Comparison of ENCODE assay signal across 1 cellular context in the genomic region with DNA sequence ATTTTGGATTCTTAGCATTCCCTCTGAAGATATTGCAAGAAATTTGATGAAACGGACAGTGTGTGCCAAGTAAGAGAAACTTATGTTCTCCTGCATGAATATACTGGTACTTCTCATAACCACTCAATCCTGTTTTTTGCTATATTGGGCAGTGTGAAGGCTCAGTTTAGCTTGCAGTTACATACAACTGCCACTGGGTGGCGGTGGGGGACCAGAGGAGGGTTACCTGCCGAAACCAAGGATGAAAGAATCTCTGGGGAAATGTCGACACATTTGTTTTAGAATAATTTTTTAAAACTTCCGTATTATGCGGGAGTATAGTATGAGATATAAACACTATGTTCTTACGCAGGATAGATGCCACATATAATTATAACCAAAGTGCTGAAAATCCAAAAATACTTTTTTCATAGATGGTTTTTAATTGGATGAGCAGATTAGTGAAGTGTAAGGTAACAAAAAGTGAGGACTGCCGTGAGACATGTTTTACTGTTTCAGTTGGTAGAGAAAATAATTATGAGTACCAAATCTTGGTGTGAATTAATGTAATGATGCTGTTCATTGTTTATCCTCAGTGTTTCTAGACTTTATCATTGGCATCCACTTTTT.
TF ChIP-seq lines count a peak whose summit lies in the region.

No MANE protein-coding gene starts in this region.

TF ChIP-seq in HEK293, 187 proteins besides CTCF, POLR2A, EP300 and RAD21 (continued from another document):
- TF ChIP-seq ZNF239 (tag by site-specific recombination; IDR thresholded peaks at IDR 0.05) (no peak), ZNF157 (tag by site-specific recombination; IDR thresholded peaks at IDR 0.05) (no peak), ZFP41 (tag by site-specific recombination; IDR thresholded peaks at IDR 0.05; ENCODE audit: borderline replicate concordance) (no peak), ZNF660 (tag by site-specific recombination; IDR thresholded peaks at IDR 0.05) (peak; percentile 79), ZNF776 (tag by site-specific recombination; IDR thresholded peaks at IDR 0.05; ENCODE audit: borderline replicate concordance) (no peak), ZNF610 (tag by site-specific recombination; IDR thresholded peaks at IDR 0.05; ENCODE audit: borderline replicate concordance) (no peak), ZNF596 (tag by site-specific recombination; IDR thresholded peaks at IDR 0.05) (no peak), ZNF623 (tag by site-specific recombination; IDR thresholded peaks at IDR 0.05) (no peak), ZNF324 (tag by site-specific recombination; IDR thresholded peaks at IDR 0.05) (no peak), ZNF10 (tag by site-specific recombination; IDR thresholded peaks at IDR 0.05) (no peak), BCL11A (tag by site-specific recombination; IDR thresholded peaks at IDR 0.05; ENCODE audit: low read depth) (no peak), TRIM28 (IDR thresholded peaks at IDR 0.05; ENCODE audit: borderline replicate concordance, low read length) (0 out of 2 replicates have a peak, but pooled peaks have one; percentile 60), ZBTB1 (tag by site-specific recombination; IDR thresholded peaks at IDR 0.05) (no peak), ZNF701 (tag by site-specific recombination; IDR thresholded peaks at IDR 0.05) (no peak), ZNF202 (tag by site-specific recombination; IDR thresholded peaks at IDR 0.05; ENCODE audit: borderline replicate concordance) (no peak), SCRT2 (tag by site-specific recombination; IDR thresholded peaks at IDR 0.05) (no peak), ZNF311 (tag by site-specific recombination; IDR thresholded peaks at IDR 0.05; ENCODE audit: borderline replicate concordance) (no peak)
- TF ChIP-seq, protein P1, sequence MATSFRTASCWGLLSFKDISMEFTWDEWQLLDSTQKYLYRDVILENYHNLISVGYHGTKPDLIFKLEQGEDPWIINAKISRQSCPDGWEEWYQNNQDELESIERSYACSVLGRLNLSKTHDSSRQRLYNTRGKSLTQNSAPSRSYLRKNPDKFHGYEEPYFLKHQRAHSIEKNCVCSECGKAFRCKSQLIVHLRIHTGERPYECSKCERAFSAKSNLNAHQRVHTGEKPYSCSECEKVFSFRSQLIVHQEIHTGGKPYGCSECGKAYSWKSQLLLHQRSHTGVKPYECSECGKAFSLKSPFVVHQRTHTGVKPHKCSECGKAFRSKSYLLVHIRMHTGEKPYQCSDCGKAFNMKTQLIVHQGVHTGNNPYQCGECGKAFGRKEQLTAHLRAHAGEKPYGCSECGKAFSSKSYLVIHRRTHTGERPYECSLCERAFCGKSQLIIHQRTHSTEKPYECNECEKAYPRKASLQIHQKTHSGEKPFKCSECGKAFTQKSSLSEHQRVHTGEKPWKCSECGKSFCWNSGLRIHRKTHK (tag by site-specific recombination; IDR thresholded peaks at IDR 0.05), result no peak
TF ChIP-seq in HEK293: peak in this region for 8.
